ENCODE assay signal across 11 cellular contexts in the genomic region with DNA sequence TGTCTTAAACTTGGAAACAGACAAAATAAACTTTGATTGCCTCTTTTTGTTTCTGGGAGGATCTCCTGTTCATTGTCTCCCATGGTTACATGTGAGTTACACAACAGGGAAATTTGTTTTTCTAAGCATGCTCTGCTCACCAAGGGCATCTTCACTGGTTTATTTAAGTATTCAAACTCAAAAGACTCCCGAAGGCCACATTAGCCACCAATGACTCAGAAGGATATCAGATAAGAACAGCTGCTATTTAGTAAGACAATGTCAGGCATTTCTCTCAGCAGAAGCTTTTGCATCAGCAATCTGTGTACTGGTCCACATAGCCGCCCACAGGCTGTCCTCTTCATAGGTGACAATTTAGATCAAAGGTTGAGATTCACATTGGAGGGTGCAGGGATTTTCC. TPM values are rescaled to one million over a fixed set of nuclear protein-coding genes. Genes with fewer than 3 reads are reported as not detected.
DNase-seq lines count a peak whose midpoint lies in the region; ATAC-seq and TF ChIP-seq lines count a peak whose summit lies in the region.
"Had no signal": no experiment of that assay in that cellular context is flagged by ENCODE, and none has a peak within 500 bp of the region (broad histone marks: within the 10 kb centered on the region; RNA-seq: fewer than 3 reads in every experiment).

No MANE protein-coding gene starts in this region.

- peak; percentile 93 for ATAC-seq in SK-N-SH treated with all-trans-retinoic acid at 6 μM for 48 hours
- peak; percentile 94 for ATAC-seq in sciatic nerve
- ATAC-seq in HG03025 (IDR thresholded peaks at IDR 0.05; ENCODE audit: low FRiP score, unreplicated experiment) = no peak
- no peak for ATAC-seq in HG03159 (IDR thresholded peaks at IDR 0.05; ENCODE audit: unreplicated experiment)

- intact Hi-C loops in sciatic nerve (cut with DNase I) = no loop called here

- DNase-seq in H4 (ENCODE audit: low spot score) (peak; percentile 69), glomerular endothelial cell (ENCODE audit: extremely low read depth, low read depth, low spot score) (peak; percentile 22), sciatic nerve (ENCODE audit: low spot score) (no peak), NCI-H1694 (lab: John Stamatoyannopoulos, UW) (no peak), SHP77 (lab: John Stamatoyannopoulos, UW) (no peak)
- DNase-seq: activated CD8-positive, alpha-beta memory T cell treated with anti-CD3 and anti-CD28 coated beads, Interleukin-2, amount 50 U/mL, for 4 hours; endodermal cell; NCI-H2029 had no signal

TF ChIP-seq in SK-N-SH treated with all-trans-retinoic acid at 6 μM for 48 hours, 23 proteins besides CTCF, POLR2A, EP300 and RAD21:
- TF ChIP-seq GLIS3 (CRISPR knock-in tag; IDR thresholded peaks at IDR 0.05) (no peak), TOX (CRISPR knock-in tag; IDR thresholded peaks at IDR 0.05; ENCODE audit: borderline replicate concordance) (no peak), RARB (CRISPR knock-in tag; IDR thresholded peaks at IDR 0.05) (no peak), ZFP30 (CRISPR knock-in tag; IDR thresholded peaks at IDR 0.05) (no peak), PATZ1 (CRISPR knock-in tag; IDR thresholded peaks at IDR 0.05; ENCODE audit: borderline replicate concordance) (no peak), ARNTL (CRISPR knock-in tag; IDR thresholded peaks at IDR 0.05; ENCODE audit: borderline replicate concordance, low read depth) (no peak), CSRNP3 (CRISPR knock-in tag; IDR thresholded peaks at IDR 0.05) (no peak), CSDC2 (CRISPR knock-in tag; IDR thresholded peaks at IDR 0.05) (no peak), ZC3H10 (CRISPR knock-in tag; IDR thresholded peaks at IDR 0.05) (no peak), ISL1 (CRISPR knock-in tag; IDR thresholded peaks at IDR 0.05) (no peak), TCF4 (CRISPR knock-in tag; IDR thresholded peaks at IDR 0.05; ENCODE audit: borderline replicate concordance) (no peak), ZFP3 (CRISPR knock-in tag; IDR thresholded peaks at IDR 0.05) (no peak), ZNF70 (CRISPR knock-in tag; IDR thresholded peaks at IDR 0.05) (no peak), ESRRG (CRISPR knock-in tag; IDR thresholded peaks at IDR 0.05) (no peak)
- TF ChIP-seq, protein P1, sequence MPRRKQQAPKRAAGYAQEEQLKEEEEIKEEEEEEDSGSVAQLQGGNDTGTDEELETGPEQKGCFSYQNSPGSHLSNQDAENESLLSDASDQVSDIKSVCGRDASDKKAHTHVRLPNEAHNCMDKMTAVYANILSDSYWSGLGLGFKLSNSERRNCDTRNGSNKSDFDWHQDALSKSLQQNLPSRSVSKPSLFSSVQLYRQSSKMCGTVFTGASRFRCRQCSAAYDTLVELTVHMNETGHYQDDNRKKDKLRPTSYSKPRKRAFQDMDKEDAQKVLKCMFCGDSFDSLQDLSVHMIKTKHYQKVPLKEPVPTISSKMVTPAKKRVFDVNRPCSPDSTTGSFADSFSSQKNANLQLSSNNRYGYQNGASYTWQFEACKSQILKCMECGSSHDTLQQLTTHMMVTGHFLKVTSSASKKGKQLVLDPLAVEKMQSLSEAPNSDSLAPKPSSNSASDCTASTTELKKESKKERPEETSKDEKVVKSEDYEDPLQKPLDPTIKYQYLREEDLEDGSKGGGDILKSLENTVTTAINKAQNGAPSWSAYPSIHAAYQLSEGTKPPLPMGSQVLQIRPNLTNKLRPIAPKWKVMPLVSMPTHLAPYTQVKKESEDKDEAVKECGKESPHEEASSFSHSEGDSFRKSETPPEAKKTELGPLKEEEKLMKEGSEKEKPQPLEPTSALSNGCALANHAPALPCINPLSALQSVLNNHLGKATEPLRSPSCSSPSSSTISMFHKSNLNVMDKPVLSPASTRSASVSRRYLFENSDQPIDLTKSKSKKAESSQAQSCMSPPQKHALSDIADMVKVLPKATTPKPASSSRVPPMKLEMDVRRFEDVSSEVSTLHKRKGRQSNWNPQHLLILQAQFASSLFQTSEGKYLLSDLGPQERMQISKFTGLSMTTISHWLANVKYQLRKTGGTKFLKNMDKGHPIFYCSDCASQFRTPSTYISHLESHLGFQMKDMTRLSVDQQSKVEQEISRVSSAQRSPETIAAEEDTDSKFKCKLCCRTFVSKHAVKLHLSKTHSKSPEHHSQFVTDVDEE (CRISPR knock-in tag; IDR thresholded peaks at IDR 0.05) = no peak

RNA-seq across cellular contexts. Expression of gene OR6B1, which starts 19.3 kb away (rescaled TPM):
- total RNA-seq in H4 (2014; rRNA removed; shearing (Covaris generic)) = not detected in 2 replicates
- total RNA-seq in glomerular endothelial cell (not detected in 2 replicates), sciatic nerve (not detected)
- total RNA-seq: endodermal cell had no signal

RNA-seq across cellular contexts. Expression of gene OR2A5, which starts 29.3 kb away (rescaled TPM):
- not detected in 2 replicates for total RNA-seq in H4 (2014; rRNA removed; shearing (Covaris generic))
- not detected in 2 replicates for total RNA-seq in glomerular endothelial cell
- not detected for total RNA-seq in sciatic nerve
- total RNA-seq: endodermal cell had no signal

RNA-seq across cellular contexts. Expression of gene OR2A25, which starts 50.2 kb away (rescaled TPM):
- not detected in 2 replicates for total RNA-seq in H4 (2014; rRNA removed; shearing (Covaris generic))
- total RNA-seq in glomerular endothelial cell (not detected in 2 replicates), sciatic nerve (not detected)
- total RNA-seq: endodermal cell had no signal

Comparison
In these comparisons a context has a peak if more than half of its experiments do, and no peak if none do; other contexts are left out.
1. DNase-seq: peak in H4 (single experiment) and glomerular endothelial cell (single experiment); none in sciatic nerve (single experiment), NCI-H1694 (single experiment) and SHP77 (0 of 2).
2. ATAC-seq: peak in SK-N-SH treated with all-trans-retinoic acid at 6 μM for 48 hours (single experiment) and sciatic nerve (single experiment); none in HG03025 (single experiment) and HG03159 (single experiment).